ENCODE assay signal across 1 cellular context in the genomic region with DNA sequence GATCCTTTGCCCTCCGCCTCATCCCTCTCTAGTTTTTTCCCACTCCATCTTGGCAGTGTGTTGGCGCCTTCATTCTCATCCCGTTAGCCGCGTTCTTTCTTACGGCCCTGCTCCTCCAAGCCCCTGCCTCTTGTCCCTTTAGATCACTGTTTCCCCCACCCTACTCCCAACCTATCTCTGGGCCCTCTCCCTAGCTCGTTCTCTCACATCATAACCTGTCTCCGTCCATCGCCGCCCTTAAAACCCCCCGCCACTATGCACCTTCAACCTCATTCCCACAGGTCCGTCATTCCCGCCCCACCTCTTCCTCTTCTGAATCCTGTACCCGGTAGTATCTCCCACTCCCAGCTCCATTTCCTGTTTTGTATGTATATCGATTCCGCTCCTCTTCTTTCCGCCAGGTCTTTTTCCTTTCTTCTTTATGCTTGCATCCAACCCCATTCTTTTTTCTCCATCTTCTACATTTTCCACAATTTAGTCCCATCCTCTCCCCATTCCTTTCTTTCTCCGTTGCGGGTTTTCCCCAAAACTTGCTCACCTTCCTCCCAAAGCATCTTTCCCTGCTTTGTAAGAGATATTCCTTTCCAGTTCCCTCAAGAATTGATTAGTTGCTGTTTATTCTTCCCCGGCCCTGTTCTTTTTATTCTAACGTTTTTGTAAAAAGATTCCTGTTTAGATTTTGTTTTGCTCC.
A peak's percentile ranks its signal among the peaks of the same experiment; 100 is the strongest.
TF ChIP-seq lines count a peak whose summit lies in the region.

No MANE protein-coding gene starts in this region.

TF ChIP-seq in HepG2, 621 proteins besides CTCF, POLR2A, EP300 and RAD21 (continued from another document and continues in another):
- TF ChIP-seq, protein P1, sequence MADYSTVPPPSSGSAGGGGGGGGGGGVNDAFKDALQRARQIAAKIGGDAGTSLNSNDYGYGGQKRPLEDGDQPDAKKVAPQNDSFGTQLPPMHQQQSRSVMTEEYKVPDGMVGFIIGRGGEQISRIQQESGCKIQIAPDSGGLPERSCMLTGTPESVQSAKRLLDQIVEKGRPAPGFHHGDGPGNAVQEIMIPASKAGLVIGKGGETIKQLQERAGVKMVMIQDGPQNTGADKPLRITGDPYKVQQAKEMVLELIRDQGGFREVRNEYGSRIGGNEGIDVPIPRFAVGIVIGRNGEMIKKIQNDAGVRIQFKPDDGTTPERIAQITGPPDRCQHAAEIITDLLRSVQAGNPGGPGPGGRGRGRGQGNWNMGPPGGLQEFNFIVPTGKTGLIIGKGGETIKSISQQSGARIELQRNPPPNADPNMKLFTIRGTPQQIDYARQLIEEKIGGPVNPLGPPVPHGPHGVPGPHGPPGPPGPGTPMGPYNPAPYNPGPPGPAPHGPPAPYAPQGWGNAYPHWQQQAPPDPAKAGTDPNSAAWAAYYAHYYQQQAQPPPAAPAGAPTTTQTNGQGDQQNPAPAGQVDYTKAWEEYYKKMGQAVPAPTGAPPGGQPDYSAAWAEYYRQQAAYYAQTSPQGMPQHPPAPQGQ (CRISPR knock-in tag; IDR thresholded peaks at IDR 0.05; ENCODE audit: borderline replicate concordance): no peak
- TF ChIP-seq NAIF1 (CRISPR knock-in tag; IDR thresholded peaks at IDR 0.05; ENCODE audit: borderline replicate concordance) (0 out of 2 replicates have a peak, but pooled peaks have one; percentile 37), PLSCR1 (CRISPR knock-in tag; IDR thresholded peaks at IDR 0.05; ENCODE audit: borderline replicate concordance) (no peak), AHR (CRISPR knock-in tag; IDR thresholded peaks at IDR 0.05) (no peak), GLI4 (CRISPR knock-in tag; IDR thresholded peaks at IDR 0.05; ENCODE audit: borderline replicate concordance) (peak; percentile 46; the same call in 1 of the 2 replicates), ZNF607 (CRISPR knock-in tag; IDR thresholded peaks at IDR 0.05; ENCODE audit: borderline replicate concordance) (no peak), LBX2 (CRISPR knock-in tag; IDR thresholded peaks at IDR 0.05; ENCODE audit: borderline replicate concordance) (no peak), ZNF556 (CRISPR knock-in tag; IDR thresholded peaks at IDR 0.05; ENCODE audit: borderline replicate concordance) (no peak), MTF2 (CRISPR knock-in tag; IDR thresholded peaks at IDR 0.05; ENCODE audit: borderline replicate concordance) (no peak), ZFY (CRISPR knock-in tag; IDR thresholded peaks at IDR 0.05) (no peak), FOXJ3 (CRISPR knock-in tag; IDR thresholded peaks at IDR 0.05; ENCODE audit: borderline replicate concordance) (no peak), HOXA7 (CRISPR knock-in tag; IDR thresholded peaks at IDR 0.05) (no peak), ZNF7 (CRISPR knock-in tag; IDR thresholded peaks at IDR 0.05) (no peak), NCOA5 (CRISPR knock-in tag; IDR thresholded peaks at IDR 0.05) (no peak), GPBP1L1 (CRISPR knock-in tag; IDR thresholded peaks at IDR 0.05) (no peak), ZNF567 (CRISPR knock-in tag; IDR thresholded peaks at IDR 0.05; ENCODE audit: borderline replicate concordance) (no peak), MXD4 (CRISPR knock-in tag; IDR thresholded peaks at IDR 0.05) (no peak), SP2 (CRISPR knock-in tag; IDR thresholded peaks at IDR 0.05) (no peak; the same call in 1 of the 2 replicates), NFE2L1 (CRISPR knock-in tag; IDR thresholded peaks at IDR 0.05; ENCODE audit: borderline replicate concordance) (no peak), ZNF619 (CRISPR knock-in tag; IDR thresholded peaks at IDR 0.05) (no peak), SRY (CRISPR knock-in tag; IDR thresholded peaks at IDR 0.05) (no peak), ZNF318 (CRISPR knock-in tag; IDR thresholded peaks at IDR 0.05) (no peak), ZNF782 (CRISPR knock-in tag; IDR thresholded peaks at IDR 0.05; ENCODE audit: borderline replicate concordance) (no peak), ZNF224 (CRISPR knock-in tag; IDR thresholded peaks at IDR 0.05) (no peak), ZNF605 (CRISPR knock-in tag; IDR thresholded peaks at IDR 0.05) (0 out of 2 replicates have a peak, but pooled peaks have one; percentile 13), DDIT3 (CRISPR knock-in tag; IDR thresholded peaks at IDR 0.05) (no peak), IRF9 (CRISPR knock-in tag; IDR thresholded peaks at IDR 0.05; ENCODE audit: borderline replicate concordance) (no peak), NBN (conservative IDR thresholded peaks at IDR 0.05) (no peak), STAG1 (CRISPR knock-in tag; IDR thresholded peaks at IDR 0.05) (no peak; the same call in 1 of the 2 replicates), RBM39 (IDR thresholded peaks at IDR 0.05; ENCODE audit: low read depth, low read length, poor library complexity, severe bottlenecking) (no peak), MYPOP (CRISPR knock-in tag; IDR thresholded peaks at IDR 0.05) (no peak), GATAD1 (CRISPR knock-in tag; IDR thresholded peaks at IDR 0.05) (peak; percentile 74)
- TF ChIP-seq, protein P2, sequence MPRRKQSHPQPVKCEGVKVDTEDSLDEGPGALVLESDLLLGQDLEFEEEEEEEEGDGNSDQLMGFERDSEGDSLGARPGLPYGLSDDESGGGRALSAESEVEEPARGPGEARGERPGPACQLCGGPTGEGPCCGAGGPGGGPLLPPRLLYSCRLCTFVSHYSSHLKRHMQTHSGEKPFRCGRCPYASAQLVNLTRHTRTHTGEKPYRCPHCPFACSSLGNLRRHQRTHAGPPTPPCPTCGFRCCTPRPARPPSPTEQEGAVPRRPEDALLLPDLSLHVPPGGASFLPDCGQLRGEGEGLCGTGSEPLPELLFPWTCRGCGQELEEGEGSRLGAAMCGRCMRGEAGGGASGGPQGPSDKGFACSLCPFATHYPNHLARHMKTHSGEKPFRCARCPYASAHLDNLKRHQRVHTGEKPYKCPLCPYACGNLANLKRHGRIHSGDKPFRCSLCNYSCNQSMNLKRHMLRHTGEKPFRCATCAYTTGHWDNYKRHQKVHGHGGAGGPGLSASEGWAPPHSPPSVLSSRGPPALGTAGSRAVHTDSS (CRISPR knock-in tag; conservative IDR thresholded peaks at IDR 0.05): no peak
- TF ChIP-seq, protein P3, sequence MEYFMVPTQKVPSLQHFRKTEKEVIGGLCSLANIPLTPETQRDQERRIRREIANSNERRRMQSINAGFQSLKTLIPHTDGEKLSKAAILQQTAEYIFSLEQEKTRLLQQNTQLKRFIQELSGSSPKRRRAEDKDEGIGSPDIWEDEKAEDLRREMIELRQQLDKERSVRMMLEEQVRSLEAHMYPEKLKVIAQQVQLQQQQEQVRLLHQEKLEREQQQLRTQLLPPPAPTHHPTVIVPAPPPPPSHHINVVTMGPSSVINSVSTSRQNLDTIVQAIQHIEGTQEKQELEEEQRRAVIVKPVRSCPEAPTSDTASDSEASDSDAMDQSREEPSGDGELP (IDR thresholded peaks at IDR 0.05; ENCODE audit: borderline replicate concordance, low read depth): no peak
- TF ChIP-seq, protein P4, sequence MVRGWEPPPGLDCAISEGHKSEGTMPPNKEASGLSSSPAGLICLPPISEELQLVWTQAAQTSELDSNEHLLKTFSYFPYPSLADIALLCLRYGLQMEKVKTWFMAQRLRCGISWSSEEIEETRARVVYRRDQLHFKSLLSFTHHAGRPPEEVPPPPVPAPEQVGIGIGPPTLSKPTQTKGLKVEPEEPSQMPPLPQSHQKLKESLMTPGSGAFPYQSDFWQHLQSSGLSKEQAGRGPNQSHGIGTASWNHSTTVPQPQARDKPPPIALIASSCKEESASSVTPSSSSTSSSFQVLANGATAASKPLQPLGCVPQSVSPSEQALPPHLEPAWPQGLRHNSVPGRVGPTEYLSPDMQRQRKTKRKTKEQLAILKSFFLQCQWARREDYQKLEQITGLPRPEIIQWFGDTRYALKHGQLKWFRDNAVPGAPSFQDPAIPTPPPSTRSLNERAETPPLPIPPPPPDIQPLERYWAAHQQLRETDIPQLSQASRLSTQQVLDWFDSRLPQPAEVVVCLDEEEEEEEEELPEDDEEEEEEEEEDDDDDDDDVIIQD (CRISPR knock-in tag; IDR thresholded peaks at IDR 0.05; ENCODE audit: low read depth): no peak
- TF ChIP-seq, protein P5, sequence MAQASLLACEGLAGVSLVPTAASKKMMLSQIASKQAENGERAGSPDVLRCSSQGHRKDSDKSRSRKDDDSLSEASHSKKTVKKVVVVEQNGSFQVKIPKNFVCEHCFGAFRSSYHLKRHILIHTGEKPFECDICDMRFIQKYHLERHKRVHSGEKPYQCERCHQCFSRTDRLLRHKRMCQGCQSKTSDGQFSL (CRISPR knock-in tag; IDR thresholded peaks at IDR 0.05): no peak
